Comparison of ENCODE assay signal across 1 cellular context in genomic region chr5:150401376-150402201, GRCh38.
TF ChIP-seq lines count a peak whose summit lies in the region.

No MANE protein-coding gene starts in this region.

TF ChIP-seq in GM12878, 131 proteins besides CTCF, POLR2A, EP300 and RAD21 (continued from another document):
- TF ChIP-seq ZBTB4 (CRISPR knock-in tag; IDR thresholded peaks at IDR 0.05) (no peak), TAF1 (IDR thresholded peaks at IDR 0.05; ENCODE audit: borderline replicate concordance, low read depth, low read length) (peak; percentile 21; the same call in 1 of the 2 replicates), BCLAF1 (IDR thresholded peaks at IDR 0.05) (no peak), MTA3 (IDR thresholded peaks at IDR 0.05; ENCODE audit: borderline replicate concordance, low read length) (no peak), WRNIP1 (IDR thresholded peaks at IDR 0.05; ENCODE audit: borderline replicate concordance, low read depth, low read length) (no peak), RELA (IDR thresholded peaks at IDR 0.05; ENCODE audit: borderline replicate concordance, partially characterized antibody) (no peak)
